In the genomic region with DNA sequence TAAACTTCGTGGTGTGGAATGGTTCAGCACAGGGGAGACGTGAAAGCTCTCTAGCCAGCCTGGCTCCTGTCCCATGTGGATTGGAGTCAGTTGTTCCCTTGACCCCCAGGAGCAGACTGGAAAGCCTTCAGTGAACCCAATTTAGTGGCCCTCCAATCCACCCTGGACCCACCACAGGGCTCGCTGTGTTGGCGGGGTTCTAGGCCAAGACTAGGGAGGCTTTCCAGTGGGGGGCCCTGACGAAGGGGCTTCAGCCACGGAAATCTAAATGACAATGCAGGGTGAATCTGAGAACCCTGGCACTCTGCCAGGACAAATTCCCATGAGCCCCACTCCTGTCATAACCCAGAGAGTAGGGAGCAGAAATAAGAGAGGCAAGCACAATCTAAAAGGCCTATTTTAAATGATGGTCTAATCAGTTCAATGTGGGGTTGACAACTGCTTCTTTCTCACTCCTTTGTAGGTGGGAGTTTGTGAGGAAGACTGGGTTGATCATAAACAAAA, we compare ENCODE assay signal across 14 cellular contexts.
"Had no signal": no experiment of that assay in that cellular context is flagged by ENCODE, and none has a peak within 500 bp of the region (broad histone marks: within the 10 kb centered on the region; RNA-seq: fewer than 3 reads in every experiment).

No MANE protein-coding gene starts in this region.

- DNase-seq: activated CD4-positive, alpha-beta T cell treated with anti-CD3 and anti-CD28 coated beads, Interleukin-2, amount 50 U/mL, for 4 hours; activated effector memory CD4-positive, alpha-beta T cell treated with Interleukin-2 at 50 U/mL for 16 hours; activated T-cell treated with anti-CD3 and anti-CD28 coated beads, Interleukin-2, amount 50 U/mL, for 24 hours; amygdala; dermis blood vessel endothelial cell; left colon; nephron progenitor cell; psoas muscle; spleen; stimulated activated CD4-positive, alpha-beta T cell treated with anti-CD3 and anti-CD28 coated beads, Interleukin-1b, Interleukin-23, amount 100 ng/mL, for 48 hours; stimulated activated naive B cell treated with anti-CD40 and anti-IgM and Interleukin-4, amounts not matched to agents 10 μg/mL and 1 μg/mL and 100 μg/mL, for 72 hours; trophoblast cell had no signal

- H3K27ac Mint-ChIP-seq: activated naive CD8-positive, alpha-beta T cell; activated T-cell treated with anti-CD3 and anti-CD28 coated beads, Interleukin-2, amount 50 U/mL, for 24 hours; stimulated activated naive B cell treated with anti-CD40 and anti-IgM and Interleukin-4, amounts not matched to agents 10 μg/mL and 1 μg/mL and 100 μg/mL, for 72 hours had no signal

- H3K4me3 Mint-ChIP-seq: activated naive CD8-positive, alpha-beta T cell; activated T-cell treated with anti-CD3 and anti-CD28 coated beads, Interleukin-2, amount 50 U/mL, for 24 hours; brain; nephron progenitor cell; stimulated activated naive B cell treated with anti-CD40 and anti-IgM and Interleukin-4, amounts not matched to agents 10 μg/mL and 1 μg/mL and 100 μg/mL, for 72 hours had no signal

- H3K27ac ChIP-seq: psoas muscle, spleen had no signal

- H3K36me3 Mint-ChIP-seq: activated naive CD8-positive, alpha-beta T cell; brain; stimulated activated naive B cell treated with anti-CD40 and anti-IgM and Interleukin-4, amounts not matched to agents 10 μg/mL and 1 μg/mL and 100 μg/mL, for 72 hours had no signal

- H3K27me3 Mint-ChIP-seq: activated T-cell treated with anti-CD3 and anti-CD28 coated beads, Interleukin-2, amount 50 U/mL, for 24 hours; stimulated activated naive B cell treated with anti-CD40 and anti-IgM and Interleukin-4, amounts not matched to agents 10 μg/mL and 1 μg/mL and 100 μg/mL, for 72 hours had no signal

- H3K9me3 Mint-ChIP-seq: activated T-cell treated with anti-CD3 and anti-CD28 coated beads, Interleukin-2, amount 50 U/mL, for 24 hours; nephron progenitor cell had no signal

- H3K4me1 Mint-ChIP-seq: nephron progenitor cell; stimulated activated naive B cell treated with anti-CD40 and anti-IgM and Interleukin-4, amounts not matched to agents 10 μg/mL and 1 μg/mL and 100 μg/mL, for 72 hours had no signal
